10 cellular contexts compared by ENCODE assay signal in the genomic region with DNA sequence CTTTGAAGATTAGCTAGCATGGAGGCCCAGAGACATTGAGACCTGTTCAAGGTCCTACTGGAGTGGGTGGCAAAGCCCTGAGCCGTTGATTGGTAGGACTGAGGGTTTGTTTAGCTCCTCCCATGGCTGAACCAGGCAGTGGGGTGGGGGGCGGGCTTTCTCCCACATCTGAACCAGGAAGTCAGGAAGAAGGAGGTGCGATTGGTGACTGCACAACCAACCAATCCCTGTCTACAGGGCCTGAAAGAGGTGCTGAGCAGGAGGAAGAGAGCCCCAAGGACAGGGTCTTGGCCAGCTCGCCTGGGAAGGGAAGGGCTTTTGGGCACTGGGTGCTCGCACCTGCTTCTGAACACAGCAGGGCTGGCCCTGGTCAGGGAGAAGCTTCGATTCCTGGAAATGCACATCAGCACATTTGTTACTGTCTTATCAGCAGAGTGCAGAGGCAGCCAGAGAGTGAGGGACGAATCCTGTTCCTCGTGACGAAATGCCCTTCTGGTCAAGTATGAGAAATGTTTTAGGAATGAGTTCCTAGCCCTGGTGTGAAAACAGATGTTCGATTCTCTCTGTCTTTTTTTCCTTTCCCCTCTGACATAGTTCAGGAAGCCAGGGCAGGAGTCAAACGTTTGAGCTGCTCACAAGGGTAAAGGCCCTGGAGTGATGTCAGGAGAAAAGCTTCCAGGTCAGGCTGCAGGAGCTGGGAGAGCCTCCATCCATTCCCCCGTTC.
DNase-seq lines count a peak whose midpoint lies in the region; ATAC-seq and TF ChIP-seq lines count a peak whose summit lies in the region.
"Had no signal": no experiment of that assay in that cellular context is flagged by ENCODE, and none has a peak within 500 bp of the region (broad histone marks: within the 10 kb centered on the region; RNA-seq: fewer than 3 reads in every experiment).

No MANE protein-coding gene starts in this region.

- H3K4me1 Mint-ChIP-seq in CD4-positive, alpha-beta memory T cell, result no peaks in the 10 kb centered on the region
- no peaks in the 10 kb centered on the region for H3K4me1 Mint-ChIP-seq in glutamatergic neuron (ENCODE audit: low read depth, unreplicated experiment)

- ATAC-seq in HG03196 (IDR thresholded peaks at IDR 0.05; ENCODE audit: unreplicated experiment), result no peak

- DNase-seq in AG20443 (ENCODE audit: low spot score) (peak; percentile 85), NCI-H226 (peak; percentile 67), epithelial cell of proximal tubule (ENCODE audit: low read depth) (peak; percentile 12), mucosa of gallbladder (ENCODE audit: low spot score) (peak; percentile 24), glutamatergic neuron (no peak), germinal center (ENCODE audit: low spot score) (no peak)
- no peak for DNase-seq in CD4-positive, alpha-beta memory T cell
- DNase-seq: activated naive CD4-positive, alpha-beta T cell treated with anti-CD3 and anti-CD28 coated beads, Interleukin-2, amount 50 U/mL, for 16 hours; Calu3 had no signal

- CTCF ChIA-PET in CD4-positive, alpha-beta memory T cell (lab: Charles Lee; ENCODE audit: partially characterized antibody), result no interaction called here

- no peaks in the 10 kb centered on the region for H3K36me3 ChIP-seq in CD4-positive, alpha-beta memory T cell (ENCODE audit: insufficient read depth, low read length)

- peaks cover 0 to 6% (median 0%) of the 10 kb centered on the region in 8 donors for H3K9me3 Mint-ChIP-seq in CD4-positive, alpha-beta memory T cell
- H3K9me3 Mint-ChIP-seq in glutamatergic neuron (ENCODE audit: unreplicated experiment), result no peaks in the 10 kb centered on the region

- no peaks in the 10 kb centered on the region for H3K4me1 ChIP-seq in CD4-positive, alpha-beta memory T cell (ENCODE audit: insufficient read depth, low read length)

- no peaks in the 10 kb centered on the region for H3K27me3 Mint-ChIP-seq in CD4-positive, alpha-beta memory T cell
- peaks cover 2% of the 10 kb centered on the region for H3K27me3 Mint-ChIP-seq in glutamatergic neuron (ENCODE audit: unreplicated experiment)

- no peak for TF ChIP-seq CTCF in epithelial cell of proximal tubule (conservative IDR thresholded peaks at IDR 0.05; ENCODE audit: low read depth, low read length)
- TF ChIP-seq CTCF in glutamatergic neuron (IDR thresholded peaks at IDR 0.05; ENCODE audit: partially characterized antibody, unreplicated experiment), result no peak

- intact Hi-C loops in CD4-positive, alpha-beta memory T cell (cut with micrococcal nuclease), result no loop called here

- no peak overlapping the region for H3K27ac Mint-ChIP-seq in CD4-positive, alpha-beta memory T cell
- no peak overlapping the region for H3K27ac Mint-ChIP-seq in glutamatergic neuron (ENCODE audit: unreplicated experiment)

- no peak overlapping the region for H3K4me3 ChIP-seq in epithelial cell of proximal tubule (ENCODE audit: low read depth, low read length)
- no peak overlapping the region for H3K4me3 ChIP-seq in CD4-positive, alpha-beta memory T cell (ENCODE audit: low read length in 2 of 2)

- H3K36me3 Mint-ChIP-seq in CD4-positive, alpha-beta memory T cell, result no peaks in the 10 kb centered on the region
- no peaks in the 10 kb centered on the region for H3K36me3 Mint-ChIP-seq in glutamatergic neuron (ENCODE audit: unreplicated experiment)

- H3K4me3 Mint-ChIP-seq in CD4-positive, alpha-beta memory T cell, result no peak overlapping the region
- H3K4me3 Mint-ChIP-seq in glutamatergic neuron (ENCODE audit: unreplicated experiment), result no peak overlapping the region

- POLR2A ChIA-PET in CD4-positive, alpha-beta memory T cell (lab: Charles Lee; ENCODE audit: partially characterized antibody), result no interaction called here

- H3K9me3 ChIP-seq in CD4-positive, alpha-beta memory T cell (ENCODE audit: control insufficient read depth in 1 of 2, low read length in 2 of 2), result no peaks in the 10 kb centered on the region

- H3K27me3 ChIP-seq in CD4-positive, alpha-beta memory T cell (ENCODE audit: insufficient read depth, low read length), result no peaks in the 10 kb centered on the region

- no peak overlapping the region for H3K27ac ChIP-seq in CD4-positive, alpha-beta memory T cell (ENCODE audit: low read depth, low read length)

Comparison
In these comparisons a context has a peak if more than half of its experiments do, and no peak if none do; other contexts are left out.
1. DNase-seq: peak in AG20443 (single experiment), NCI-H226 (single experiment), epithelial cell of proximal tubule (single experiment) and mucosa of gallbladder (single experiment); none in CD4-positive, alpha-beta memory T cell (0 of 5), glutamatergic neuron (single experiment) and germinal center (single experiment).